Comparison of ENCODE assay signal across 1 cellular context in genomic region chr17:17711708-17712141, GRCh38.
TF ChIP-seq lines count a peak whose summit lies in the region.

No MANE protein-coding gene starts in this region.

TF ChIP-seq in HepG2, 621 proteins besides CTCF, POLR2A, EP300 and RAD21 (continued from another document):
- TF ChIP-seq ZNF33A (CRISPR knock-in tag; IDR thresholded peaks at IDR 0.05; ENCODE audit: borderline replicate concordance), result 0 out of 2 replicates have a peak, but pooled peaks have one; percentile 1
- 0 out of 2 replicates have a peak, but pooled peaks have one; percentile 35 for TF ChIP-seq ZC3H13 (CRISPR knock-in tag; IDR thresholded peaks at IDR 0.05)
- no peak for TF ChIP-seq CBX5 (CRISPR knock-in tag; IDR thresholded peaks at IDR 0.05; ENCODE audit: borderline replicate concordance)
- 0 out of 2 replicates have a peak, but pooled peaks have one; percentile 24 for TF ChIP-seq ZNF296 (CRISPR knock-in tag; conservative IDR thresholded peaks at IDR 0.05)
- TF ChIP-seq CSRNP1 (CRISPR knock-in tag; IDR thresholded peaks at IDR 0.05), result 0 out of 2 replicates have a peak, but pooled peaks have one; percentile 49
- TF ChIP-seq SAP130 (CRISPR knock-in tag; IDR thresholded peaks at IDR 0.05; ENCODE audit: low read depth), result peak; percentile 3; the same call in 1 of the 2 replicates
